1 cellular context compared by ENCODE assay signal in genomic region chr10:109474817-109475216, GRCh38.
TF ChIP-seq lines count a peak whose summit lies in the region.

No MANE protein-coding gene starts in this region.

TF ChIP-seq in H1, 55 proteins besides CTCF, POLR2A, EP300 and RAD21 (continued from another document):
- TF ChIP-seq PHF8 (conservative IDR thresholded peaks at IDR 0.05; ENCODE audit: low read depth, low read length), result no peak
- TF ChIP-seq GTF2F1 (IDR thresholded peaks at IDR 0.05; ENCODE audit: borderline replicate concordance, low read depth, low read length), result no peak
- no peak for TF ChIP-seq SAP30 (IDR thresholded peaks at IDR 0.05; ENCODE audit: insufficient read depth, insufficient replicate concordance, low read length)
- TF ChIP-seq SIN3A (conservative IDR thresholded peaks at IDR 0.05 in 1 of 2, IDR thresholded peaks at IDR 0.05 in 1 of 2; ENCODE audit: low read depth in 1 of 2, low read length in 2 of 2), result no peak
- TF ChIP-seq TCF12 (IDR thresholded peaks at IDR 0.05; ENCODE audit: low read depth, low read length), result peak; percentile 69; the same call in 1 of the 2 replicates
- TF ChIP-seq E2F6 (IDR thresholded peaks at IDR 0.05), result no peak
- no peak for TF ChIP-seq JUND (IDR thresholded peaks at IDR 0.05; ENCODE audit: low read length)
- no peak for TF ChIP-seq JUN (IDR thresholded peaks at IDR 0.05; ENCODE audit: low read depth, low read length)
- no peak for TF ChIP-seq POLR2AphosphoS5 (IDR thresholded peaks at IDR 0.05; ENCODE audit: low read depth, low read length)
- no peak for TF ChIP-seq KDM4A (IDR thresholded peaks at IDR 0.05; ENCODE audit: low read depth, low read length, severe bottlenecking)
- no peak for TF ChIP-seq SP2 (IDR thresholded peaks at IDR 0.05; ENCODE audit: low read length)
- TF ChIP-seq CBX8 (IDR thresholded peaks at IDR 0.05; ENCODE audit: borderline replicate concordance, low read depth, low read length), result no peak
- TF ChIP-seq NANOG (IDR thresholded peaks at IDR 0.05; ENCODE audit: insufficient read depth, low read depth, low read length, poor library complexity, severe bottlenecking), result no peak
- TF ChIP-seq YY1 (IDR thresholded peaks at IDR 0.05; ENCODE audit: low read depth, low read length), result peak; percentile 41; the same call in 1 of the 2 replicates
- TF ChIP-seq RFX5 (IDR thresholded peaks at IDR 0.05; ENCODE audit: borderline replicate concordance, low read depth, low read length), result no peak
- TF ChIP-seq TBP (IDR thresholded peaks at IDR 0.05; ENCODE audit: low read depth, low read length), result no peak
- TF ChIP-seq CHD1 (IDR thresholded peaks at IDR 0.05; ENCODE audit: low read depth, low read length), result no peak
- TF ChIP-seq SIRT6 (IDR thresholded peaks at IDR 0.05; ENCODE audit: low read length), result no peak
- no peak for TF ChIP-seq ZNF274 (IDR thresholded peaks at IDR 0.05; ENCODE audit: borderline replicate concordance, extremely low read depth, low read length)
TF ChIP-seq in H1: peak in this region for 3.
